Comparison of ENCODE assay signal across 20 cellular contexts in the genomic region with DNA sequence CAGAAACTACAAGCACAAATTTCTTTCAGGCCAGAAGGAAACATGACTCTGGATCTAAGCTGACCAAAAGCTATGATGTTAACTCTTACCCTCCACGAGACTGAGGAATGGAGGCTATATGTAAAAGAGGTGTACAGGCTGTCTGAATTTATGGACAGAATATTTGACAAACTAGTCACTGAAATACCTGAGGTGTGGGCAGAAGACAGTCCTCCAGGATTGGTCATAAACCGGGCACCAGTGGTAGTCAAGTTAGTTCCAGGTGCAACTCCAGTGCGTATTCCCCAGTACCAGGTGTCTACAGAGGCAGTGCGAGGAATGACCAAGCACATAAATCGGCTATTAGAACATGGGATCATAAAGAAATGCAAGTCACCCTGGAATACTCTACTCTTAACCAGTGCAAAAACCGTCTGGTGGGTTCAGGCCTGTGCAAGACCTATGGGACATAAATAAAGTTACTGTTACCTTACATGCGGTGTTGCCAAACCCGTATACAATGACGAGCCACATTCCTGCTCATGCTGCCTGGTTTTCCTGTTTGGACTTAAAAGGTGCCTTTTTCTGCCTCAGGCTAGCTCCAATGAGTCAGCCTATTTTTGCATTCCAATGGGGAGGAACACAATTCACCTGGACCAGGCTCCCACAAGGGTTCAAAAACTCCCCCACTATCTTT. TPM values are rescaled to one million over a fixed set of nuclear protein-coding genes. Genes with fewer than 3 reads are reported as not detected.
DNase-seq lines count a peak whose midpoint lies in the region; FAIRE-seq and TF ChIP-seq lines count a peak whose summit lies in the region.
"Had no signal": no experiment of that assay in that cellular context is flagged by ENCODE, and none has a peak within 500 bp of the region (broad histone marks: within the 10 kb centered on the region; RNA-seq: fewer than 3 reads in every experiment).

No MANE protein-coding gene starts in this region.

- no peak overlapping the region for H3K4me3 Mint-ChIP-seq in activated CD4-positive, alpha-beta memory T cell treated with anti-CD3 and anti-CD28 coated beads, Interleukin-2, amount 10 ng/mL, durations not matched to agents 7 days and 5 days
- H3K4me3 Mint-ChIP-seq in activated CD4-positive, alpha-beta memory T cell treated with anti-CD3 and anti-CD28 coated beads for 36 hours = no peak overlapping the region
- peak overlapping the region; percentile 16 for H3K4me3 Mint-ChIP-seq in MCF 10A (ENCODE audit: unreplicated experiment)
- H3K4me3 Mint-ChIP-seq: CD14-positive monocyte had no signal

- H3K9me3 Mint-ChIP-seq in activated CD4-positive, alpha-beta memory T cell treated with anti-CD3 and anti-CD28 coated beads, Interleukin-2, amount 10 ng/mL, durations not matched to agents 7 days and 5 days = peaks cover 27% of the 10 kb centered on the region
- peaks cover 35% of the 10 kb centered on the region for H3K9me3 Mint-ChIP-seq in activated CD4-positive, alpha-beta memory T cell treated with anti-CD3 and anti-CD28 coated beads for 36 hours
- H3K9me3 Mint-ChIP-seq in MCF 10A (ENCODE audit: unreplicated experiment) = no peaks in the 10 kb centered on the region

- intact Hi-C loops in activated CD4-positive, alpha-beta memory T cell treated with anti-CD3 and anti-CD28 coated beads for 36 hours (cut with micrococcal nuclease) = no loop called here
- intact Hi-C loops in MCF 10A (cut with micrococcal nuclease) = loop anchor here (10.0 kb wide), 1 partner anchor 532 kb away; a partner anchor contains a TSS

- H3K36me3 Mint-ChIP-seq in activated CD4-positive, alpha-beta memory T cell treated with anti-CD3 and anti-CD28 coated beads, Interleukin-2, amount 10 ng/mL, durations not matched to agents 7 days and 5 days (ENCODE audit: low read depth) = peaks cover 35% of the 10 kb centered on the region
- H3K36me3 Mint-ChIP-seq in activated CD4-positive, alpha-beta memory T cell treated with anti-CD3 and anti-CD28 coated beads for 36 hours = peaks cover 28% of the 10 kb centered on the region
- H3K36me3 Mint-ChIP-seq in MCF 10A (ENCODE audit: insufficient read depth, unreplicated experiment) = peaks cover 40% of the 10 kb centered on the region

- CTCF ChIA-PET in activated CD4-positive, alpha-beta memory T cell treated with anti-CD3 and anti-CD28 coated beads, Interleukin-2, amount 10 ng/mL, durations not matched to agents 7 days and 5 days (lab: Charles Lee) = no interaction called here
- CTCF ChIA-PET in activated CD4-positive, alpha-beta memory T cell treated with anti-CD3 and anti-CD28 coated beads for 36 hours (lab: Charles Lee) = no interaction called here
- CTCF ChIA-PET in MCF 10A (lab: Yijun Ruan, JAX) = interaction anchor here (0.7 to 1.7 kb wide), 2 partner anchors 18 to 158 kb away, joined by 3 to 4 read pairs; no protein-coding TSS in a partner anchor

- no TSS peak for BruUV-seq in MCF 10A (replicated peaks; lab: Mats Ljungman, UMichigan)

- no peaks in the 10 kb centered on the region for H3K27me3 ChIP-seq in MG63
- H3K27me3 ChIP-seq: tibial artery had no signal

- no peak for FAIRE-seq in HTR-8/SVneo (lab: Jason Lieb, UNC)
- FAIRE-seq: colon had no signal

- H3K4me3 ChIP-seq in MG63 = no peak overlapping the region
- H3K4me3 ChIP-seq: mucosa of descending colon, tibial artery had no signal

- TF ChIP-seq CTCF in MCF 10A (IDR thresholded peaks at IDR 0.05; ENCODE audit: unreplicated experiment) = no peak

- no peaks in the 10 kb centered on the region; the same call in 1 of the 2 replicates for H3K9me3 ChIP-seq in MG63

- POLR2A ChIA-PET in activated CD4-positive, alpha-beta memory T cell treated with anti-CD3 and anti-CD28 coated beads, Interleukin-2, amount 10 ng/mL, durations not matched to agents 7 days and 5 days (lab: Charles Lee) = interaction anchor here (0.7 to 1.1 kb wide), 2 partner anchors 11 to 29 kb away, joined by 3 read pairs; a partner anchor contains a TSS
- POLR2A ChIA-PET in activated CD4-positive, alpha-beta memory T cell treated with anti-CD3 and anti-CD28 coated beads for 36 hours (lab: Charles Lee) = no interaction called here
- POLR2A ChIA-PET in MCF 10A (lab: Yijun Ruan, JAX) = interaction anchor here (0.6 to 3.8 kb wide), 11 partner anchors 10 to 531 kb away, joined by 3 to 53 read pairs (median 3); a partner anchor contains a TSS

- no peaks in the 10 kb centered on the region for H3K36me3 ChIP-seq in MG63

- peak; percentile 5 for DNase-seq in activated CD4-positive, alpha-beta memory T cell treated with anti-CD3 and anti-CD28 coated beads, Interleukin-2, amount 10 ng/mL, durations not matched to agents 7 days and 5 days
- DNase-seq in activated CD4-positive, alpha-beta memory T cell treated with anti-CD3 and anti-CD28 coated beads for 36 hours = no peak
- DNase-seq in MCF 10A (ENCODE audit: unreplicated experiment) (peak; percentile 95), islet precursor cell (peak; percentile 94), ureter (ENCODE audit: low spot score) (peak; percentile 4), MG63 (no peak), inferior parietal cortex (ENCODE audit: extremely low spot score) (no peak), HTR-8/SVneo (ENCODE audit: insufficient read length, low spot score) (no peak)
- DNase-seq: activated CD4-positive, CD25-positive, alpha-beta regulatory T cell treated with anti-CD3 and anti-CD28 coated beads, Interleukin-2, amount 50 U/mL, for 72 hours; aorta; DMS53; mucosa of descending colon; NCI-H1417 treated with DMSO at 0.1 percent for 48 hours; SHP77 treated with DMSO at 0.1 percent for 48 hours; stimulated activated CD4-positive, alpha-beta T cell treated with anti-CD3 and anti-CD28 coated beads, Interleukin-4, amount 100 ng/mL, for 4 hours had no signal

- no peaks in the 10 kb centered on the region for H3K27me3 Mint-ChIP-seq in activated CD4-positive, alpha-beta memory T cell treated with anti-CD3 and anti-CD28 coated beads, Interleukin-2, amount 10 ng/mL, durations not matched to agents 7 days and 5 days
- no peaks in the 10 kb centered on the region for H3K27me3 Mint-ChIP-seq in activated CD4-positive, alpha-beta memory T cell treated with anti-CD3 and anti-CD28 coated beads for 36 hours
- H3K27me3 Mint-ChIP-seq in MCF 10A (ENCODE audit: insufficient read depth, unreplicated experiment) = no peaks in the 10 kb centered on the region

- peaks cover under 1% of the 10 kb centered on the region for H3K4me1 Mint-ChIP-seq in activated CD4-positive, alpha-beta memory T cell treated with anti-CD3 and anti-CD28 coated beads, Interleukin-2, amount 10 ng/mL, durations not matched to agents 7 days and 5 days
- H3K4me1 Mint-ChIP-seq in activated CD4-positive, alpha-beta memory T cell treated with anti-CD3 and anti-CD28 coated beads for 36 hours (ENCODE audit: low read depth) = peaks cover 4% of the 10 kb centered on the region
- peaks cover 36% of the 10 kb centered on the region for H3K4me1 Mint-ChIP-seq in MCF 10A (ENCODE audit: insufficient read depth, unreplicated experiment)

- no peak overlapping the region for H3K27ac Mint-ChIP-seq in activated CD4-positive, alpha-beta memory T cell treated with anti-CD3 and anti-CD28 coated beads, Interleukin-2, amount 10 ng/mL, durations not matched to agents 7 days and 5 days
- no peak overlapping the region for H3K27ac Mint-ChIP-seq in activated CD4-positive, alpha-beta memory T cell treated with anti-CD3 and anti-CD28 coated beads for 36 hours
- H3K27ac Mint-ChIP-seq in MCF 10A (ENCODE audit: low read depth, unreplicated experiment) = peak overlapping the region; percentile 91

RNA-seq across cellular contexts. Expression of a gene that starts 6.7 kb away (rescaled TPM):
- total RNA-seq in activated CD4-positive, alpha-beta memory T cell treated with anti-CD3 and anti-CD28 coated beads, Interleukin-2, amount 10 ng/mL, durations not matched to agents 7 days and 5 days = 10 to 100 TPM; 32.0 to 32.1 TPM
- 10 to 100 TPM; 41.6 to 43.6 TPM for total RNA-seq in activated CD4-positive, alpha-beta memory T cell treated with anti-CD3 and anti-CD28 coated beads for 36 hours
- total RNA-seq in MCF 10A (2022) (66.0 and 71.0 TPM in 2 replicates), ureter (58.3 TPM)
- 30.5 and 38.3 TPM in 2 replicates for total RNA-seq in MG63 (2014; rRNA removed; shearing (Covaris generic); ENCODE audit: low replicate concordance)

RNA-seq across cellular contexts. Expression of a gene that starts 29.3 kb away (rescaled TPM):
- total RNA-seq in activated CD4-positive, alpha-beta memory T cell treated with anti-CD3 and anti-CD28 coated beads, Interleukin-2, amount 10 ng/mL, durations not matched to agents 7 days and 5 days = 10 to 100 TPM; 36.5 to 37.1 TPM
- 1 to 10 TPM; 8.6 to 10.0 TPM for total RNA-seq in activated CD4-positive, alpha-beta memory T cell treated with anti-CD3 and anti-CD28 coated beads for 36 hours
- total RNA-seq in MCF 10A (2022) (not detected in 2 replicates), ureter (11.6 TPM)
- 0.40 TPM in 1 of 2 replicates, not detected in the other for total RNA-seq in MG63 (2014; rRNA removed; shearing (Covaris generic); ENCODE audit: low replicate concordance)

RNA-seq across cellular contexts. Expression of a gene that starts 34.2 kb away (rescaled TPM):
- 10 to 100 TPM; 10.7 to 11.6 TPM for total RNA-seq in activated CD4-positive, alpha-beta memory T cell treated with anti-CD3 and anti-CD28 coated beads, Interleukin-2, amount 10 ng/mL, durations not matched to agents 7 days and 5 days
- total RNA-seq in activated CD4-positive, alpha-beta memory T cell treated with anti-CD3 and anti-CD28 coated beads for 36 hours = 10 to 100 TPM; 10.3 to 11.0 TPM
- total RNA-seq in MCF 10A (2022) = 6.7 and 7.3 TPM in 2 replicates
- total RNA-seq in ureter = 27.9 TPM
- 1.5 and 3.0 TPM in 2 replicates for total RNA-seq in MG63 (2014; rRNA removed; shearing (Covaris generic); ENCODE audit: low replicate concordance)

RNA-seq across cellular contexts. Expression of a gene that starts 56.5 kb away (rescaled TPM):
- total RNA-seq in activated CD4-positive, alpha-beta memory T cell treated with anti-CD3 and anti-CD28 coated beads, Interleukin-2, amount 10 ng/mL, durations not matched to agents 7 days and 5 days = not detected
- not detected for total RNA-seq in activated CD4-positive, alpha-beta memory T cell treated with anti-CD3 and anti-CD28 coated beads for 36 hours
- total RNA-seq in MCF 10A (2022) (not detected in 2 replicates), ureter (not detected)
- not detected in 2 replicates for total RNA-seq in MG63 (2014; rRNA removed; shearing (Covaris generic); ENCODE audit: low replicate concordance)
- total RNA-seq: aorta; glomerular endothelial cell; mucosa of descending colon; T-helper 2 cell treated with Interferon-gamma antibody and Interleukin-4, amounts not matched to agents 100 ng/mL and 5 ng/mL, for 36 hours had no signal

Comparison
In these comparisons a context has a peak if more than half of its experiments do, and no peak if none do; other contexts are left out.
1. DNase-seq: peak in activated CD4-positive, alpha-beta memory T cell treated with anti-CD3 and anti-CD28 coated beads, Interleukin-2, amount 10 ng/mL, durations not matched to agents 7 days and 5 days (single experiment), MCF 10A (single experiment), islet precursor cell (single experiment) and ureter (single experiment); none in activated CD4-positive, alpha-beta memory T cell treated with anti-CD3 and anti-CD28 coated beads for 36 hours (single experiment), MG63 (single experiment), inferior parietal cortex (single experiment) and HTR-8/SVneo (single experiment).